In the genomic region with DNA sequence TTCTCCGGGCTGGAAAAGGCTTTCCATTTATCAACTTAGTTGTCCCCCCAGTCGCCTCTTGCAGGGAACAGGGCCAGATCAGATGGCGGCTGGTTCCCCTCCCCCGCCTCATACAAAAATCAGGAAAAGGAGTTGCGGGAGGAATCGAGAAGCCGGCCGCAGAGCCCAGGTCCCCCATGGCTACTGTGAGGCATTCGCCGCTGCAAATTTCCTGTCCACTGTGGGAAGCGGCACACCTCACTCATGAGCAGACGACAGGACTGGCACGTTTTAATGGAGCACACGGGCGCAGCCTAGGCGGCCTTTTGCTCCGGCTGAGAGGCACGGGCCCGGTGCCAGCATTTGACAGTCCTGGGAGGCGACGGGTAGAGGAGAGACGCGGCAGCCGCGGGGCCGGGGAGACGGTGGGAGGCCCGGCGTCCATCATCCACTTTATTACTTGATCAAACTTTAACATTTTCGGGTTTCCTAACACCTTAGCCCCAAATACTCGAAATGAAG, we compare ENCODE assay signal across 8 cellular contexts. TPM values are rescaled to one million over a fixed set of nuclear protein-coding genes. Genes with fewer than 3 reads are reported as not detected.
A peak's percentile ranks its signal among the peaks of the same experiment; 100 is the strongest.
DNase-seq lines count a peak whose midpoint lies in the region; ATAC-seq and TF ChIP-seq lines count a peak whose summit lies in the region.

No MANE protein-coding gene starts in this region.

- H3K4me3 ChIP-seq in RWPE2 (ENCODE audit: severe bottlenecking) (no peak overlapping the region), retinal pigment epithelial cell (ENCODE audit: low read length) (peak overlapping the region; percentile 34)

- DNase-seq in activated T-cell treated with anti-CD3 and anti-CD28 coated beads, Interleukin-2, amount 50 U/mL, for 72 hours = peak in 1 of 2 donors; percentile 15
- no peak for DNase-seq in activated T-cell treated with anti-CD3 and anti-CD28 coated beads, Interleukin-2, amount 50 U/mL, for 1 hour
- no peak for DNase-seq in RWPE2 (ENCODE audit: low spot score)
- peak; percentile 49 for DNase-seq in glomerular visceral epithelial cell (ENCODE audit: extremely low spot score)
- no peak for DNase-seq in retinal pigment epithelial cell (ENCODE audit: low read depth)
- DNase-seq in middle frontal gyrus (ENCODE audit: extremely low spot score, low spot score) = no peak
- DNase-seq in pons (ENCODE audit: low spot score) = no peak
- DNase-seq in HCEC 1CT = no peak

- H3K27me3 Mint-ChIP-seq in activated T-cell treated with anti-CD3 and anti-CD28 coated beads, Interleukin-2, amount 50 U/mL, for 72 hours (ENCODE audit: low read depth) = peaks cover 79% of the 10 kb centered on the region

- peaks cover 30% of the 10 kb centered on the region for H3K4me1 Mint-ChIP-seq in activated T-cell treated with anti-CD3 and anti-CD28 coated beads, Interleukin-2, amount 50 U/mL, for 72 hours (ENCODE audit: low read depth)

- peaks cover 19% of the 10 kb centered on the region for H3K27me3 ChIP-seq in RWPE2 (ENCODE audit: insufficient read depth, poor library complexity, severe bottlenecking)

- TF ChIP-seq CTCF in RWPE2 (IDR thresholded peaks at IDR 0.05; ENCODE audit: poor library complexity, severe bottlenecking) (no peak), retinal pigment epithelial cell (conservative IDR thresholded peaks at IDR 0.05; ENCODE audit: low read depth, low read length) (no peak)

- no peaks in the 10 kb centered on the region for H3K4me1 ChIP-seq in RWPE2 (ENCODE audit: insufficient read depth, poor library complexity, severe bottlenecking)

- ATAC-seq in activated T-cell treated with anti-CD3 and anti-CD28 coated beads, Interleukin-2, amount 50 U/mL, for 72 hours (replicated peaks in 1 of 2) = peak in 1 of 2 donors; percentile 12
- ATAC-seq in RWPE2 (ENCODE audit: low read depth) = peak; percentile 14; the same call in 1 of the 3 replicates

- no peak overlapping the region for H3K27ac Mint-ChIP-seq in activated T-cell treated with anti-CD3 and anti-CD28 coated beads, Interleukin-2, amount 50 U/mL, for 72 hours

- no peaks in the 10 kb centered on the region for H3K9me3 ChIP-seq in RWPE2 (ENCODE audit: severe bottlenecking)

- peak overlapping the region; percentile 90 to 93 for H3K4me3 Mint-ChIP-seq in activated T-cell treated with anti-CD3 and anti-CD28 coated beads, Interleukin-2, amount 50 U/mL, for 72 hours

- no peak overlapping the region for H3K27ac ChIP-seq in RWPE2 (ENCODE audit: poor library complexity, severe bottlenecking)

- H3K9me3 Mint-ChIP-seq in activated T-cell treated with anti-CD3 and anti-CD28 coated beads, Interleukin-2, amount 50 U/mL, for 72 hours = no peaks in the 10 kb centered on the region

- no peaks in the 10 kb centered on the region for H3K36me3 ChIP-seq in RWPE2 (ENCODE audit: low read depth)

- H3K36me3 Mint-ChIP-seq in activated T-cell treated with anti-CD3 and anti-CD28 coated beads, Interleukin-2, amount 50 U/mL, for 72 hours (ENCODE audit: insufficient read depth in 2 of 2) = peaks cover 1 to 8% of the 10 kb centered on the region in 2 donors

RNA-seq across cellular contexts. Expression of a gene that starts 1.1 kb away (rescaled TPM):
- 10 to 100 TPM; 13.9 to 20.4 TPM for total RNA-seq in activated T-cell treated with anti-CD3 and anti-CD28 coated beads, Interleukin-2, amount 50 U/mL, for 72 hours
